In genomic region chr5:140401362-140402257, GRCh38 we compare ENCODE assay signal across 8 cellular contexts.
DNase-seq lines count a peak whose midpoint lies in the region; ATAC-seq and TF ChIP-seq lines count a peak whose summit lies in the region.

Gene ANKHD1, plus strand, starts transcription at chr5:140401833. Its CDS starts 135 bp downstream, at chr5:140401968.

- peak; percentile 82 for ATAC-seq in GM19035 (IDR thresholded peaks at IDR 0.05; ENCODE audit: unreplicated experiment)
- ATAC-seq in HG03354 (IDR thresholded peaks at IDR 0.05; ENCODE audit: poor library complexity, severe bottlenecking, unreplicated experiment) = peak; percentile 84
- peak; percentile 84 to 87 for ATAC-seq in activated CD4-positive, CD25-positive, alpha-beta regulatory T cell treated with anti-CD3 and anti-CD28 coated beads, Interleukin-2, amount 50 U/mL, for 24 hours

- no peak; the same call in 1 of the 2 replicates for TF ChIP-seq CTCF in AG09319 (IDR thresholded peaks at IDR 0.05; ENCODE audit: low read depth, low read length)

- DNase-seq in AG09319 (ENCODE audit: extremely low read depth, low read depth) (peak; percentile 100), NCI-H446 treated with DMSO at 0.1 percent for 48 hours (lab: John Stamatoyannopoulos, UW) (peak; percentile 99), cerebellar nuclear complex (lab: John Stamatoyannopoulos, UW) (peak; percentile 98 to 100), islet precursor cell (peak; percentile 100)
- DNase-seq in stimulated activated CD4-positive, alpha-beta T cell treated with anti-CD3 and anti-CD28 coated beads, Interleukin-15, amount 100 ng/mL, for 1 hour (ENCODE audit: low read depth in 1 of 2, low spot score in 1 of 2) = peak; percentile 87 to 90

Comparison
In these comparisons a context has a peak if more than half of its experiments do, and no peak if none do; other contexts are left out.
1. Peak in every context shown above with its lines: DNase-seq and ATAC-seq.